In the genomic region with DNA sequence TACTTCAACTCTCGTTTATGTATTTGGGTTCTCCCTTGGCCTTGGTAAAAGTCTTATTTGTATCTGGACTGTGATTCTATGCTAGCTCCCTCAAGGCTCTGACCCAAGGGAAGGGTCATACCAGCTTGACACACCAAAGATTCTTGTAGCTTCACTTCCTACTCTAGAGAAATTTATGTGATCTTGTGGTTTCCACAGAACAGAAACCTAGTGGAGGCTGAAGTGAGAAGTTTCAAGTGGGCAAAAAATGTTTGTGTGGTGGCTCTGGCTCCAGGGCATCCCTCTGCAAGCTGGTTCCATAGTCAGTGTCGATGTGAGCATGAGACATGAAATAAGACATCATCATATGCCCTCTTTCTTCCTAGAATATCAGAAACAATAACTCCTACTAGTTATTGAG, we compare ENCODE assay signal across 11 cellular contexts. TPM values are rescaled to one million over a fixed set of nuclear protein-coding genes. Genes with fewer than 3 reads are reported as not detected.
A peak's percentile ranks its signal among the peaks of the same experiment; 100 is the strongest.
DNase-seq lines count a peak whose midpoint lies in the region; ATAC-seq lines count a peak whose summit lies in the region.
"Had no signal": no experiment of that assay in that cellular context is flagged by ENCODE, and none has a peak within 500 bp of the region (broad histone marks: within the 10 kb centered on the region; RNA-seq: fewer than 3 reads in every experiment).

No MANE protein-coding gene starts in this region.

- H3K9me3 Mint-ChIP-seq in stimulated activated naive B cell treated with anti-CD40 and anti-IgM and Interleukin-4, amounts not matched to agents 10 μg/mL and 1 μg/mL and 100 μg/mL, for 72 hours: peaks cover 0 to 2% of the 10 kb centered on the region in 2 donors

- H3K36me3 Mint-ChIP-seq in stimulated activated naive B cell treated with anti-CD40 and anti-IgM and Interleukin-4, amounts not matched to agents 10 μg/mL and 1 μg/mL and 100 μg/mL, for 72 hours: no peaks in the 10 kb centered on the region

- peaks cover 1 to 6% of the 10 kb centered on the region in 2 donors for H3K27me3 Mint-ChIP-seq in stimulated activated naive B cell treated with anti-CD40 and anti-IgM and Interleukin-4, amounts not matched to agents 10 μg/mL and 1 μg/mL and 100 μg/mL, for 72 hours

- ATAC-seq in GM19324 (IDR thresholded peaks at IDR 0.05; ENCODE audit: low FRiP score, unreplicated experiment) (peak; percentile 60), HG02588 (IDR thresholded peaks at IDR 0.05; ENCODE audit: unreplicated experiment) (peak; percentile 79), HG03342 (IDR thresholded peaks at IDR 0.05; ENCODE audit: unreplicated experiment) (peak; percentile 81), esophagus mucosa (no peak)
- ATAC-seq in stimulated activated naive B cell treated with anti-CD40 and anti-IgM and Interleukin-4, amounts not matched to agents 10 μg/mL and 1 μg/mL and 100 μg/mL, for 72 hours (replicated peaks): peak; percentile 81 to 82

- no peak overlapping the region for H3K27ac Mint-ChIP-seq in stimulated activated naive B cell treated with anti-CD40 and anti-IgM and Interleukin-4, amounts not matched to agents 10 μg/mL and 1 μg/mL and 100 μg/mL, for 72 hours

- peaks cover 25 to 49% of the 10 kb centered on the region in 2 donors for H3K4me1 Mint-ChIP-seq in stimulated activated naive B cell treated with anti-CD40 and anti-IgM and Interleukin-4, amounts not matched to agents 10 μg/mL and 1 μg/mL and 100 μg/mL, for 72 hours

- H3K4me3 Mint-ChIP-seq in stimulated activated naive B cell treated with anti-CD40 and anti-IgM and Interleukin-4, amounts not matched to agents 10 μg/mL and 1 μg/mL and 100 μg/mL, for 72 hours: no peak overlapping the region

- DNase-seq in stimulated activated naive B cell treated with anti-CD40 and anti-IgM and Interleukin-4, amounts not matched to agents 10 μg/mL and 1 μg/mL and 100 μg/mL, for 72 hours: peak; percentile 34
- DNase-seq in pons (ENCODE audit: low spot score): no peak
- DNase-seq in RPMI8226: no peak
- DNase-seq: activated CD4-positive, alpha-beta T cell treated with anti-CD3 and anti-CD28 coated beads for 4 hours; DMS79; NCI-H446; stomach had no signal

RNA-seq across cellular contexts. Expression of a gene that starts 48.1 kb away (rescaled TPM):
- 64.6 TPM for total RNA-seq in esophagus mucosa
